In the genomic region with DNA sequence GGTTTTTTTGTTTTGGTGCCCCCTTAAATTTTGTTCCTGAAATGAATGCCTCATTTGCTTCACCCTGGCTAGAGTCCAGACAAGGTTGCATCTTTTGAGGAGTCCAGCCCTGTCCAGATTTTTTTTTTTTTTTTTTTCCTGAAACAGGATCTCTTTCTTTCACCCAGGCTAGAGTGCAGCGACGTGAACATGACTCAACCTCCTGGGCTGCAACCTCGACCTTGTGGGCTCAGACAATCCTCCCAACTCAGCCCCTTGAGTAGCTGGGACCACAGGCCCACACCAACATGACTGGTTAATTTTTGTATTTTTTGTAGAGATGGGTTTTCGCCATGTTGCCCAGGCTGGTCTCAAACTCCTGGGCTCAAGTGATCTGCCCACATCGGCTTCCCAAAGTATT, we compare ENCODE assay signal across 31 cellular contexts.
"Had no signal": no experiment of that assay in that cellular context is flagged by ENCODE, and none has a peak within 500 bp of the region (broad histone marks: within the 10 kb centered on the region; RNA-seq: fewer than 3 reads in every experiment).

No MANE protein-coding gene starts in this region.

- DNase-seq: activated B cell treated with CpG ODN at 0.5 μM for 24 hours; activated CD4-positive, alpha-beta memory T cell treated with anti-CD3 and anti-CD28 coated beads for 36 hours; activated CD4-positive, alpha-beta T cell treated with anti-CD3 and anti-CD28 coated beads for 4 hours; activated CD4-positive, alpha-beta T cell treated with anti-CD3 and anti-CD28 coated beads, Interleukin-2, amount 10 ng/mL, durations not matched to agents 24 days and 14 days; activated CD4-positive, alpha-beta T cell treated with anti-CD3 and anti-CD28 coated beads, Interleukin-2, amount 50 U/mL, for 1 hour; activated CD4-positive, alpha-beta T cell treated with anti-CD3 and anti-CD28 coated beads, Interleukin-2, amount 50 U/mL, for 4 hours; activated CD4-positive, CD25-positive, alpha-beta regulatory T cell treated with anti-CD3 and anti-CD28 coated beads, Interleukin-2, amount 50 U/mL, for 72 hours; activated CD8-positive, alpha-beta memory T cell treated with anti-CD3 and anti-CD28 coated beads, Interleukin-2, amount 50 U/mL, for 4 hours; activated CD8-positive, alpha-beta T cell treated with anti-CD3 and anti-CD28 coated beads for 36 hours; activated effector memory CD4-positive, alpha-beta T cell treated with anti-CD3 and anti-CD28 coated beads, Interleukin-2, amount 50 U/mL, for 16 hours; activated gamma-delta T cell treated with Interleukin-2 at 50 U/mL for 16 hours; activated naive CD4-positive, alpha-beta T cell; activated naive CD4-positive, alpha-beta T cell treated with anti-CD3 and anti-CD28 coated beads for 36 hours; activated naive CD4-positive, alpha-beta T cell treated with anti-CD3 and anti-CD28 coated beads, Interleukin-2, amount 50 U/mL, for 16 hours; activated naive CD8-positive, alpha-beta T cell treated with anti-CD3 and anti-CD28 coated beads for 36 hours; activated T-cell treated with anti-CD3 and anti-CD28 coated beads for 4 hours; activated T-cell treated with anti-CD3 and anti-CD28 coated beads, Interleukin-2, amount 50 U/mL, for 1 hour; activated T-cell treated with anti-CD3 and anti-CD28 coated beads, Interleukin-2, amount 50 U/mL, for 4 hours; activated T-cell treated with anti-CD3 and anti-CD28 coated beads, Interleukin-2, amount 50 U/mL, for 72 hours; adrenal gland; amygdala; anterior cingulate cortex; caudate nucleus; cerebellar nuclear complex; T-helper 1 cell; T-helper 2 cell; T-helper 9 cell had no signal

- H3K27ac ChIP-seq: adrenal gland, cardiac muscle cell, VCaP had no signal

- H3K4me1 ChIP-seq: adrenal gland had no signal

- H3K36me3 ChIP-seq: adrenal gland, cardiac muscle cell had no signal

- ATAC-seq: activated CD8-positive, alpha-beta T cell treated with anti-CD3 and anti-CD28 coated beads for 36 hours; activated naive CD4-positive, alpha-beta T cell treated with anti-CD3 and anti-CD28 coated beads, Interleukin-2, amount 50 U/mL, for 72 hours; activated T-cell treated with anti-CD3 and anti-CD28 coated beads, Interleukin-2, amount 50 U/mL, for 4 hours; activated T-cell treated with anti-CD3 and anti-CD28 coated beads, Interleukin-2, amount 50 U/mL, for 72 hours; activated T-helper 17 cell treated with anti-CD3 and anti-CD28 coated beads, Interleukin-2, amount 50 U/mL, for 72 hours had no signal

- H3K9me3 ChIP-seq: adrenal gland had no signal

- H3K4me3 ChIP-seq: adrenal gland, cardiac muscle cell had no signal
